In genomic region chr5:177845906-177846305, GRCh38 we compare ENCODE assay signal across 2 cellular contexts.
DNase-seq lines count a peak whose midpoint lies in the region; ATAC-seq, FAIRE-seq and TF ChIP-seq lines count a peak whose summit lies in the region.
"Not testable (repeated sequence)": the region's sequence is repeated elsewhere in the genome, so short reads cannot be mapped to it uniquely, and the experiment has no call there.

No MANE protein-coding gene starts in this region.

- DNase-seq in body of pancreas, pancreas: not testable (repeated sequence)

- not testable (repeated sequence) for H3K36me3 ChIP-seq in body of pancreas (replicated peaks in 1 of 2; ENCODE audit: insufficient read depth in 1 of 2, low read depth in 2 of 2); pancreas

- not testable (repeated sequence) for H3K4me1 ChIP-seq in body of pancreas, pancreas

- intact Hi-C loops in body of pancreas (cut with DNase I); pancreas (cut with DNase I): not testable (repeated sequence)

- 90% methylated on average over 1 of the region's 4 CpGs; no CpG with 5 or more reads in 1 of the 2 donors for WGBS in body of pancreas, 2 donors
- WGBS in pancreas, 2 donors, result 81 to 85% methylated on average over 1 of the region's 4 CpGs

- not testable (repeated sequence) for H3K27ac ChIP-seq in body of pancreas, pancreas

- not testable (repeated sequence) for H3K4me3 ChIP-seq in body of pancreas, pancreas

- not testable (repeated sequence) for TF ChIP-seq POLR2A in body of pancreas (IDR thresholded peaks at IDR 0.05)

- not testable (repeated sequence) for TF ChIP-seq CTCF in body of pancreas (IDR thresholded peaks at IDR 0.05); pancreas (IDR thresholded peaks at IDR 0.05)

- FAIRE-seq in pancreas (lab: Jason Lieb, UNC), result not testable (repeated sequence)

- not testable (repeated sequence) for H3K9me3 ChIP-seq in body of pancreas, pancreas

- ATAC-seq in body of pancreas, result peak; percentile 55
- peak; percentile 61 to 84 (median 74) for ATAC-seq in pancreas

- not testable (repeated sequence) for H3K27me3 ChIP-seq in body of pancreas, pancreas
